In genomic region chr3:10940106-10940505, GRCh38 we compare ENCODE assay signal across 25 cellular contexts. TPM values are rescaled to one million over a fixed set of nuclear protein-coding genes. Genes with fewer than 3 reads are reported as not detected.
"Had no signal": no experiment of that assay in that cellular context is flagged by ENCODE, and none has a peak within 500 bp of the region (broad histone marks: within the 10 kb centered on the region; RNA-seq: fewer than 3 reads in every experiment).

No MANE protein-coding gene starts in this region.

- H3K4me3 ChIP-seq: adrenal gland, breast epithelium had no signal

- H3K36me3 ChIP-seq: adrenal gland, breast epithelium had no signal

- ATAC-seq: activated CD4-positive, alpha-beta T cell treated with anti-CD3 and anti-CD28 coated beads for 36 hours; activated T-cell treated with anti-CD3 and anti-CD28 coated beads, Interleukin-2, amount 50 U/mL, for 72 hours had no signal

- H3K4me1 ChIP-seq: adrenal gland, breast epithelium had no signal

- H3K4me2 ChIP-seq: KMS-11 had no signal

- H3K27ac ChIP-seq: adrenal gland, breast epithelium, KMS-11, VCaP had no signal

- H3K27me3 ChIP-seq: breast epithelium had no signal

- H3K9me3 ChIP-seq: adrenal gland, breast epithelium had no signal

- DNase-seq: activated CD4-positive, alpha-beta memory T cell treated with anti-CD3 and anti-CD28 coated beads, Interleukin-2, amount 10 ng/mL, durations not matched to agents 7 days and 5 days; activated CD4-positive, alpha-beta T cell treated with anti-CD3 and anti-CD28 coated beads for 36 hours; activated CD4-positive, alpha-beta T cell treated with anti-CD3 and anti-CD28 coated beads, Interleukin-2, amount 50 U/mL, for 1 hour; activated CD4-positive, CD25-positive, alpha-beta regulatory T cell; activated naive CD4-positive, alpha-beta T cell treated with anti-CD3 and anti-CD28 coated beads, Interleukin-2, amount 50 U/mL, for 16 hours; activated naive CD8-positive, alpha-beta T cell treated with anti-CD3 and anti-CD28 coated beads, Interleukin-2, amount 10 ng/mL, durations not matched to agents 7 days and 5 days; activated T-cell treated with anti-CD3 and anti-CD28 coated beads, Interleukin-2, amount 50 U/mL, for 72 hours; adrenal gland; anterior cingulate cortex; MV-4-11; NCI-H1105; NCI-H1436; NCI-H1694 treated with DMSO at 0.1 percent for 48 hours; NCI-H2029 treated with DMSO at 0.1 percent for 48 hours; NCI-H446; NCI-H524; SHP77 treated with DMSO at 0.1 percent for 48 hours; T-helper 2 cell; T1000 had no signal

RNA-seq across cellular contexts. Expression of gene SLC6A1, which starts 52.4 kb away (rescaled TPM):
- total RNA-seq: activated CD4-positive, alpha-beta memory T cell treated with anti-CD3 and anti-CD28 coated beads, Interleukin-2, amount 10 ng/mL, durations not matched to agents 7 days and 5 days; activated CD4-positive, alpha-beta T cell treated with anti-CD3 and anti-CD28 coated beads for 36 hours; activated CD8-positive, alpha-beta memory T cell treated with anti-CD3 and anti-CD28 coated beads for 36 hours; activated naive CD8-positive, alpha-beta T cell treated with anti-CD3 and anti-CD28 coated beads, Interleukin-2, amount 10 ng/mL, durations not matched to agents 7 days and 5 days; activated T-cell treated with anti-CD3 and anti-CD28 coated beads, Interleukin-2, amount 50 U/mL, for 72 hours; activated T-helper 2 cell treated with anti-CD3 and anti-CD28 coated beads, Interferon-gamma antibody, Interleukin-2, Interleukin-4, amounts not matched to agents 10 μg/mL and 5 μg/mL and 100 μg/mL, durations not matched to agents 14 hours and 24 hours and 36 hours; MCF 10A had no signal
